ENCODE assay signal across 2 cellular contexts in the genomic region with DNA sequence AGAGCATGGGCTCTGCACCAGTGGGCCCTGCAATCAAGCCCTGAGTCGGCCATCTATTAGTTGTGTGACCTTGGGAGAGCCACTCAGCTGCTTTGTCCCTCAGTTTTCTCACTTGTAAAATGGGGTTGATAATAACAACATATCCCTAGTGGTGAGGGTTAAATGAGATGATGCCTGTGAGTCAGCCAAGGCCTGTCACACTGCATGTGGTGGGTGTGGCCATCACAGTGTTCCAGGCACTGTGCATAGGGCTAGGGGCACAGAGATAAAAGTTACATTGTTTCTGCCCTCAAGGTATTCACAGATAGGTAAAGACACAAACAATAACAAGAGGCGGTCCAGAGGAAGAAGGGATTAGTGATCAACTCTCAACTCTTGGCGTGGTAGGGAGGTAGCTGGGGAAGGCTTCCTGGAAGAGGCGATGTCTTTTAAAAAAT.
TF ChIP-seq lines count a peak whose summit lies in the region.

No MANE protein-coding gene starts in this region.

TF ChIP-seq in Ishikawa, 13 proteins besides CTCF, POLR2A, EP300 and RAD21:
- no peak for TF ChIP-seq USF1 (IDR thresholded peaks at IDR 0.05)
- TF ChIP-seq, protein P1, sequence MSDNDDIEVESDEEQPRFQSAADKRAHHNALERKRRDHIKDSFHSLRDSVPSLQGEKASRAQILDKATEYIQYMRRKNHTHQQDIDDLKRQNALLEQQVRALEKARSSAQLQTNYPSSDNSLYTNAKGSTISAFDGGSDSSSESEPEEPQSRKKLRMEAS (IDR thresholded peaks at IDR 0.05): 0 out of 2 replicates have a peak, but pooled peaks have one; percentile 20

TF ChIP-seq in endothelial cell of umbilical vein, 7 proteins besides CTCF, POLR2A, EP300 and RAD21:
- TF ChIP-seq FOS (IDR thresholded peaks at IDR 0.05; ENCODE audit: borderline replicate concordance, insufficient read depth, low read length) (peak; percentile 25), JUN (IDR thresholded peaks at IDR 0.05; ENCODE audit: borderline replicate concordance, insufficient read depth, insufficient read length, low read depth) (no peak)
TF ChIP-seq in endothelial cell of umbilical vein: peak in this region for 1.
